Comparison of ENCODE assay signal across 8 cellular contexts in genomic region chr2:84958135-84959044, GRCh38. TPM values are rescaled to one million over a fixed set of nuclear protein-coding genes. Genes with fewer than 3 reads are reported as not detected.
DNase-seq lines count a peak whose midpoint lies in the region; ATAC-seq and FAIRE-seq lines count a peak whose summit lies in the region.

No MANE protein-coding gene starts in this region.

- peak overlapping the region; percentile 79 to 88 for H3K27ac ChIP-seq in small intestine (ENCODE audit: low read depth in 1 of 2, low read length in 1 of 2)

- peaks cover 0 to 7% of the 10 kb centered on the region in 2 donors for H3K4me1 ChIP-seq in small intestine (ENCODE audit: control insufficient read depth in 2 of 2, insufficient read depth in 1 of 2, low read depth in 1 of 2, low read length in 1 of 2)

- no peaks in the 10 kb centered on the region for H3K27me3 ChIP-seq in small intestine (ENCODE audit: control insufficient read depth in 2 of 2, insufficient read depth in 2 of 2, low read length in 2 of 2)

- in situ Hi-C loops in SK-MEL-5 (cut with HindIII; ENCODE audit: low pct_unique_long_range_greater_than_20kb, low sequenced_read_pairs) = no loop called here

- H3K36me3 ChIP-seq in small intestine (ENCODE audit: control insufficient read depth in 2 of 2, insufficient read depth in 2 of 2, low read length in 2 of 2) = no peaks in the 10 kb centered on the region

- no peak overlapping the region for H3K4me3 ChIP-seq in small intestine (ENCODE audit: low read depth in 1 of 2, low read length in 2 of 2)

- ATAC-seq in left ventricle myocardium superior (peak; percentile 33), GM21723 (IDR thresholded peaks at IDR 0.05; ENCODE audit: unreplicated experiment) (no peak)

- 17 to 43% (median 27%) methylated on average over 10 of the region's 10 CpGs for WGBS in small intestine, 3 donors

- DNase-seq in AG20443 (ENCODE audit: low spot score) (peak; percentile 84), HPDE6-E6E7 (ENCODE audit: extremely low spot score) (peak; percentile 86), SK-MEL-5 (ENCODE audit: low read depth, low spot score) (peak; percentile 52), left ventricle myocardium superior (no peak), small intestine (peak; percentile 94), middle frontal gyrus (ENCODE audit: extremely low spot score, low spot score) (no peak), CD1c-positive myeloid dendritic cell (ENCODE audit: extremely low spot score) (no peak)

- intact Hi-C loops in left ventricle myocardium superior (cut with micrococcal nuclease) = no loop called here

- no peak for FAIRE-seq in small intestine (lab: Jason Lieb, UNC)

- no peaks in the 10 kb centered on the region for H3K9me3 ChIP-seq in small intestine (ENCODE audit: control insufficient read depth, low read depth)

RNA-seq across cellular contexts. Expression of gene KCMF1, which starts 12.6 kb away (rescaled TPM):
- total RNA-seq in SK-MEL-5 (2014; rRNA removed; shearing (Covaris generic)) = 86.3 and 98.3 TPM in 2 replicates
- 59.1 and 66.4 TPM in 2 replicates for polyA plus RNA-seq in SK-MEL-5 (2015; cell fraction: cytosol; rRNA removed)
- 23.2 and 31.9 TPM in 2 replicates for polyA plus RNA-seq in SK-MEL-5 (2015; cell fraction: nucleus; rRNA removed)
- 94.3 TPM for total RNA-seq in left ventricle myocardium superior
- polyA plus RNA-seq in small intestine = 10 to 100 TPM; 31.9 to 58.9 (median 51.7) TPM

RNA-seq across cellular contexts. Expression of gene TMSB10, which starts 52.9 kb away (rescaled TPM):
- 2,807 and 3,205 TPM in 2 replicates for total RNA-seq in SK-MEL-5 (2014; rRNA removed; shearing (Covaris generic))
- polyA plus RNA-seq in SK-MEL-5 (2015; cell fraction: cytosol; rRNA removed) = 1,216 and 2,119 TPM in 2 replicates
- polyA plus RNA-seq in SK-MEL-5 (2015; cell fraction: nucleus; rRNA removed) = 98.5 and 120 TPM in 2 replicates
- total RNA-seq in left ventricle myocardium superior = 450 TPM
- 1,000 to 10,000 TPM; 2,319 to 3,566 (median 2,983) TPM for polyA plus RNA-seq in small intestine

Comparison
In these comparisons a context has a peak if more than half of its experiments do, and no peak if none do; other contexts are left out.
1. DNase-seq: peak in AG20443 (single experiment), HPDE6-E6E7 (single experiment), SK-MEL-5 (single experiment) and small intestine (single experiment); none in left ventricle myocardium superior (single experiment), middle frontal gyrus (single experiment) and CD1c-positive myeloid dendritic cell (single experiment).